In genomic region chr7:41893656-41894055, GRCh38 we compare ENCODE assay signal across 28 cellular contexts.
"Had no signal": no experiment of that assay in that cellular context is flagged by ENCODE, and none has a peak within 500 bp of the region (broad histone marks: within the 10 kb centered on the region; RNA-seq: fewer than 3 reads in every experiment).

No MANE protein-coding gene starts in this region.

- H3K9me3 ChIP-seq: neutrophil, ovary, psoas muscle, right lobe of liver, sigmoid colon, stomach, thoracic aorta, thyroid gland, tibial nerve, upper lobe of left lung, vagina had no signal

- H3K36me3 ChIP-seq: neutrophil, ovary, right lobe of liver, sigmoid colon, stomach, thoracic aorta, thyroid gland, tibial nerve, upper lobe of left lung, vagina had no signal

- H2AFZ ChIP-seq: parathyroid adenoma had no signal

- H3K79me2 ChIP-seq: parathyroid adenoma had no signal

- DNase-seq: naive thymus-derived CD8-positive, alpha-beta T cell; nephron progenitor cell; nucleus accumbens; ovary; posterior cingulate gyrus; psoas muscle; right cardiac atrium; right lobe of liver; sigmoid colon; small intestine; stimulated activated CD4-positive, alpha-beta T cell treated with anti-CD3 and anti-CD28 coated beads, Interleukin-15, amount 100 ng/mL, for 24 hours; stimulated activated CD4-positive, alpha-beta T cell treated with anti-CD3 and anti-CD28 coated beads, Interleukin-2, amount 100 ng/mL, for 24 hours; stimulated activated CD4-positive, alpha-beta T cell treated with anti-CD3 and anti-CD28 coated beads, Interleukin-2, amount 100 ng/mL, for 48 hours; stimulated activated CD4-positive, alpha-beta T cell treated with anti-CD3 and anti-CD28 coated beads, Interleukin-4, amount 100 ng/mL, for 24 hours; stimulated activated naive B cell treated with anti-CD40 and anti-IgM and Interleukin-4, amounts not matched to agents 10 μg/mL and 1 μg/mL and 100 μg/mL, for 72 hours; stimulated activated naive CD4-positive, alpha-beta T cell treated with Interleukin-2 at 50 U/mL for 16 hours; stomach; thyroid gland; trophoblast cell; upper lobe of left lung had no signal

- H3K4me1 ChIP-seq: parathyroid adenoma, psoas muscle, right lobe of liver, sigmoid colon, stomach, thyroid gland, upper lobe of left lung, vagina had no signal

- FAIRE-seq: small intestine, urothelium cell line had no signal

- H3K4me3 ChIP-seq: ovary, psoas muscle, right lobe of liver, sigmoid colon, stomach, thoracic aorta, thyroid gland, tibial nerve, upper lobe of left lung, vagina had no signal

- H3K27ac ChIP-seq: neutrophil, ovary, parathyroid adenoma, psoas muscle, right lobe of liver, sigmoid colon, stomach, thoracic aorta, thyroid gland, tibial nerve, upper lobe of left lung, vagina had no signal

- H3K27me3 ChIP-seq: neutrophil, ovary, right lobe of liver, sigmoid colon, stomach, thyroid gland, tibial nerve, upper lobe of left lung, vagina had no signal

- ATAC-seq: naive thymus-derived CD8-positive, alpha-beta T cell; natural killer cell treated with Interleukin-12 subunit alpha and Interleukin-12 subunit beta and Interleukin-15 and Interleukin-18, amount 100 ng/mL, for 72 hours; psoas muscle; right cardiac atrium; right lobe of liver; stimulated activated effector memory CD8-positive, alpha-beta T cell treated with anti-CD3 and anti-CD28 coated beads, Interleukin-12 subunit alpha, Interleukin-12 subunit beta, amount 100 ng/mL, for 72 hours; stimulated activated naive B cell treated with anti-CD40 and anti-IgM and Interleukin-4, amounts not matched to agents 10 μg/mL and 1 μg/mL and 100 μg/mL, for 72 hours had no signal

- H3K9ac ChIP-seq: parathyroid adenoma had no signal
